In genomic region chr12:90945070-90945649, GRCh38 we compare ENCODE assay signal across 9 cellular contexts. TPM values are rescaled to one million over a fixed set of nuclear protein-coding genes. Genes with fewer than 3 reads are reported as not detected.
A peak's percentile ranks its signal among the peaks of the same experiment; 100 is the strongest.
DNase-seq lines count a peak whose midpoint lies in the region; ATAC-seq and TF ChIP-seq lines count a peak whose summit lies in the region.
"Had no signal": no experiment of that assay in that cellular context is flagged by ENCODE, and none has a peak within 500 bp of the region (broad histone marks: within the 10 kb centered on the region; RNA-seq: fewer than 3 reads in every experiment).

No MANE protein-coding gene starts in this region.

- H2AFZ ChIP-seq in DND-41 (ENCODE audit: low read depth, low read length) = no peak overlapping the region

- ATAC-seq in DND-41 (ENCODE audit: insufficient read depth, low read depth) = peak; percentile 85
- ATAC-seq in HG03575 (IDR thresholded peaks at IDR 0.05; ENCODE audit: extremely low read depth, insufficient number of reproducible peaks, low FRiP score, unreplicated experiment) = peak; percentile 62
- no peak for ATAC-seq in GM21447 (IDR thresholded peaks at IDR 0.05; ENCODE audit: unreplicated experiment)

- no peak overlapping the region for H3K4me2 ChIP-seq in DND-41 (ENCODE audit: insufficient read depth, low read length)

- no peak overlapping the region for H3K4me3 ChIP-seq in DND-41 (ENCODE audit: low read depth in 1 of 2, low read length in 2 of 2)
- H3K4me3 ChIP-seq in fibroblast of mammary gland (ENCODE audit: control insufficient read depth, low read depth, low read length) = no peak overlapping the region
- no peak overlapping the region for H3K4me3 ChIP-seq in tibial nerve

- no peaks in the 10 kb centered on the region for H4K20me1 ChIP-seq in DND-41 (ENCODE audit: insufficient read depth, low read length)

- H3K27ac ChIP-seq in DND-41 (ENCODE audit: low read length) (no peak overlapping the region), tibial nerve (no peak overlapping the region)
- H3K27ac ChIP-seq: neutrophil had no signal

- H3K9me3 ChIP-seq in DND-41 (ENCODE audit: insufficient read depth, low read length, severe bottlenecking) = no peaks in the 10 kb centered on the region
- H3K9me3 ChIP-seq in tibial nerve = no peaks in the 10 kb centered on the region
- H3K9me3 ChIP-seq: neutrophil had no signal

- WGBS in tibial nerve, 2 donors = 41 to 46% methylated on average over 1 of the region's 1 CpG

- peak; percentile 72 for TF ChIP-seq CTCF in DND-41 (IDR thresholded peaks at IDR 0.05; ENCODE audit: borderline replicate concordance, extremely low read depth, low read length, poor library complexity, severe bottlenecking)
- TF ChIP-seq CTCF in GM20000 (IDR thresholded peaks at IDR 0.05; ENCODE audit: extremely low read depth, missing control alignments) = peak; percentile 54
- peak; percentile 46 for TF ChIP-seq CTCF in fibroblast of mammary gland (conservative IDR thresholded peaks at IDR 0.05; ENCODE audit: control insufficient read depth, insufficient read depth, low read depth, low read length)
- peak in 4 of 5 experiments; percentile 22 to 34 (median 28) for TF ChIP-seq CTCF in tibial nerve (IDR thresholded peaks at IDR 0.05)

- no peak overlapping the region for H3K9ac ChIP-seq in DND-41 (ENCODE audit: low read depth, low read length)

- DNase-seq in DND-41 = no peak
- DNase-seq in GM20000 (ENCODE audit: low spot score) = peak; percentile 31
- peak; percentile 47 for DNase-seq in RPMI8226
- peak; percentile 53 for DNase-seq in fibroblast of mammary gland (ENCODE audit: low read depth)
- no peak for DNase-seq in tibial nerve (ENCODE audit: low spot score in 2 of 2)
- no peak for DNase-seq in AG08396 (ENCODE audit: low spot score)

- H3K27me3 ChIP-seq in DND-41 (ENCODE audit: insufficient read depth, low read length, poor library complexity) (no peaks in the 10 kb centered on the region), tibial nerve (no peaks in the 10 kb centered on the region)
- H3K27me3 ChIP-seq: neutrophil had no signal

- TF ChIP-seq EP300 in tibial nerve (IDR thresholded peaks at IDR 0.05) = no peak

- no peaks in the 10 kb centered on the region for H3K4me1 ChIP-seq in DND-41 (ENCODE audit: insufficient read depth, low read length)
- H3K4me1 ChIP-seq in tibial nerve = no peaks in the 10 kb centered on the region

- H3K79me2 ChIP-seq in DND-41 (ENCODE audit: insufficient read depth, low read length) = no peaks in the 10 kb centered on the region

- no peak for TF ChIP-seq POLR2A in tibial nerve (IDR thresholded peaks at IDR 0.05)

- H3K36me3 ChIP-seq in DND-41 (ENCODE audit: insufficient read depth, low read length) (no peaks in the 10 kb centered on the region), tibial nerve (no peaks in the 10 kb centered on the region)
- H3K36me3 ChIP-seq: neutrophil had no signal

RNA-seq across cellular contexts. Expression of gene CCER1, which starts 9.8 kb away (rescaled TPM):
- total RNA-seq in tibial nerve = not detected

RNA-seq across cellular contexts. Expression of gene EPYC, which starts 59.6 kb away (rescaled TPM):
- not detected for total RNA-seq in tibial nerve

Comparison
In these comparisons a context has a peak if more than half of its experiments do, and no peak if none do; other contexts are left out.
1. DNase-seq: peak in GM20000 (single experiment), RPMI8226 (single experiment) and fibroblast of mammary gland (single experiment); none in DND-41 (single experiment), tibial nerve (0 of 2) and AG08396 (single experiment).
2. Peak in every context shown above with its lines, with median percentiles within 50 percentile points of each other: CTCF ChIP-seq.